37 cellular contexts compared by ENCODE assay signal in the genomic region with DNA sequence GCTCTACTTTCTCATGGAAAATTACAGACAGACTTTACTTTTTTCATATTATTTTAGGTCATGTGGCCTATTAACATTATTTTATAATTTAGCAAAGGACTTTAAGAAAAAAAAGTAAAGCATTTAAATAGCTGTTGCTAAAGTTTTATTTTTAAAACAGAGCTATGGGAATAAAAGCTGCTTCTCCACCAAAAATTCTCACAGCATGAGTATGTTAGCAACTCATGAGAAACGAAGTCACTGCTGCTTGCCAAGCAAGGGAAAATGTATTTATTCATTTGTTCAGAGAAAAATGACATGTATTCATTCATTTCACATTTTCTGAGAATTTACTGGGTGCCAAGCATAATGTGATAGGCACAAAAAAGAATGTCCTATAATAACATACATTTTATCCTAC. TPM values are rescaled to one million over a fixed set of nuclear protein-coding genes. Genes with fewer than 3 reads are reported as not detected.
"Had no signal": no experiment of that assay in that cellular context is flagged by ENCODE, and none has a peak within 500 bp of the region (broad histone marks: within the 10 kb centered on the region; RNA-seq: fewer than 3 reads in every experiment).

No MANE protein-coding gene starts in this region.

- FAIRE-seq: frontal cortex, kidney had no signal

- H3K27ac ChIP-seq: colonic mucosa, epithelial cell of prostate, hepatocyte, left lung, ovary, psoas muscle, sigmoid colon, stomach, testis, tibial artery had no signal

- H3K36me3 ChIP-seq: colonic mucosa, left lung, ovary, sigmoid colon, stomach, tibial artery had no signal

- H3K4me1 ChIP-seq: colonic mucosa, left lung, psoas muscle, sigmoid colon, stomach, testis, tibial artery had no signal

- H3K79me2 ChIP-seq: hepatocyte had no signal

- H3K9me3 ChIP-seq: colonic mucosa, left lung, mucosa of descending colon, ovary, psoas muscle, sigmoid colon, stomach, testis, tibial artery had no signal

- H3K27me3 ChIP-seq: colonic mucosa, hepatocyte, left lung, ovary, sigmoid colon, stomach, testis, tibial artery had no signal

- H3K4me2 ChIP-seq: hepatocyte had no signal

- ATAC-seq: esophagus mucosa; left lung; mucosa of descending colon; natural killer cell treated with Interleukin-12 subunit alpha and Interleukin-12 subunit beta and Interleukin-15 and Interleukin-18, amount 100 ng/mL, for 72 hours; psoas muscle; right cardiac atrium; stimulated activated effector memory CD8-positive, alpha-beta T cell treated with anti-CD3 and anti-CD28 coated beads, Interleukin-12 subunit alpha, Interleukin-12 subunit beta, amount 100 ng/mL, for 72 hours had no signal

- H3K4me3 ChIP-seq: colonic mucosa, hepatocyte, left lung, mucosa of descending colon, ovary, psoas muscle, sigmoid colon, stomach, testis, tibial artery had no signal

- DNase-seq: colonic mucosa; effector CD8-positive, alpha-beta T cell; endodermal cell; head of caudate nucleus; kidney; left lung; mesenchymal stem cell; mucosa of descending colon; naive B cell; nucleus accumbens; ovary; posterior cingulate gyrus; psoas muscle; right cardiac atrium; sigmoid colon; stimulated activated CD4-positive, alpha-beta T cell treated with anti-CD3 and anti-CD28 coated beads, Interleukin-2, amount 100 ng/mL, for 24 hours; stimulated activated CD4-positive, alpha-beta T cell treated with anti-CD3 and anti-CD28 coated beads, Interleukin-4, amount 100 ng/mL, for 24 hours; stimulated activated naive CD4-positive, alpha-beta T cell treated with Interleukin-2 at 50 U/mL for 16 hours; stomach; substantia nigra; testis; tibial artery had no signal

- H2AFZ ChIP-seq: hepatocyte had no signal

RNA-seq across cellular contexts. Expression of a gene that starts 5.1 kb away (rescaled TPM):
- total RNA-seq: colonic mucosa; endodermal cell; esophagus mucosa; fibroblast of lung; fibroblast of villous mesenchyme; frontal cortex; glomerular endothelial cell; hepatocyte; kidney; left lung; lower leg skin; lung microvascular endothelial cell; mesothelial cell of epicardium; mucosa of descending colon; natural killer cell treated with Interleukin-12 subunit alpha and Interleukin-12 subunit beta and Interleukin-15 and Interleukin-18, amount 100 ng/mL, for 72 hours; ovary; psoas muscle; renal cortical epithelial cell; right cardiac atrium; sigmoid colon; skeletal muscle tissue; stomach; urinary bladder had no signal
